In genomic region chr2:42101641-42102605, GRCh38 we compare ENCODE assay signal across 8 cellular contexts. TPM values are rescaled to one million over a fixed set of nuclear protein-coding genes. Genes with fewer than 3 reads are reported as not detected.
DNase-seq lines count a peak whose midpoint lies in the region; ATAC-seq and TF ChIP-seq lines count a peak whose summit lies in the region.

No MANE protein-coding gene starts in this region.

- H3K27ac Mint-ChIP-seq in CD14-positive monocyte (peak overlapping the region in 6 of 7 donors; percentile 82 to 96 (median 92)), natural killer cell (peak overlapping the region in 1 of 2 donors; percentile 99)
- H3K27ac Mint-ChIP-seq in stimulated activated naive CD8-positive, alpha-beta T cell treated with anti-CD3 and anti-CD28 coated beads, Interleukin-15, Interleukin-2, amounts not matched to agents 100 ng/mL and 50 ng/mL, for 24 hours, result peak overlapping the region; percentile 94

- H3K4me1 Mint-ChIP-seq in CD14-positive monocyte (peaks cover 50% of the 10 kb centered on the region), natural killer cell (peaks cover 28 to 49% of the 10 kb centered on the region in 2 donors)
- H3K4me1 Mint-ChIP-seq in stimulated activated naive CD8-positive, alpha-beta T cell treated with anti-CD3 and anti-CD28 coated beads, Interleukin-15, Interleukin-2, amounts not matched to agents 100 ng/mL and 50 ng/mL, for 24 hours (ENCODE audit: low read depth), result peaks cover 36% of the 10 kb centered on the region

- ATAC-seq in GM21360 (IDR thresholded peaks at IDR 0.05; ENCODE audit: unreplicated experiment), result peak; percentile 53
- ATAC-seq in natural killer cell, result peak; percentile 80 to 92 (median 86)

- TF ChIP-seq POLR2A in esophagus muscularis mucosa (IDR thresholded peaks at IDR 0.05; ENCODE audit: low read depth), result no peak

- H3K27me3 Mint-ChIP-seq in CD14-positive monocyte (ENCODE audit: low read depth in 3 of 3), result peaks cover 0 to 5% (median 0%) of the 10 kb centered on the region in 3 donors
- no peaks in the 10 kb centered on the region for H3K27me3 Mint-ChIP-seq in natural killer cell (ENCODE audit: low read depth in 2 of 2)
- no peaks in the 10 kb centered on the region for H3K27me3 Mint-ChIP-seq in stimulated activated naive CD8-positive, alpha-beta T cell treated with anti-CD3 and anti-CD28 coated beads, Interleukin-15, Interleukin-2, amounts not matched to agents 100 ng/mL and 50 ng/mL, for 24 hours

- H3K36me3 ChIP-seq in HUES48 (ENCODE audit: control insufficient read depth, insufficient read depth, low read length) (no peaks in the 10 kb centered on the region), esophagus muscularis mucosa (no peaks in the 10 kb centered on the region)

- TF ChIP-seq CTCF in CD14-positive monocyte (IDR thresholded peaks at IDR 0.05) (no peak), esophagus muscularis mucosa (IDR thresholded peaks at IDR 0.05) (no peak), natural killer cell (IDR thresholded peaks at IDR 0.05) (no peak)

- H3K36me3 Mint-ChIP-seq in CD14-positive monocyte (peaks cover 7 to 14% of the 10 kb centered on the region in 2 donors), natural killer cell (no peaks in the 10 kb centered on the region)
- H3K36me3 Mint-ChIP-seq in stimulated activated naive CD8-positive, alpha-beta T cell treated with anti-CD3 and anti-CD28 coated beads, Interleukin-15, Interleukin-2, amounts not matched to agents 100 ng/mL and 50 ng/mL, for 24 hours (ENCODE audit: low read depth), result peaks cover 9% of the 10 kb centered on the region

- H3K27ac ChIP-seq in HUES48 (ENCODE audit: low read depth, low read length) (peak overlapping the region; percentile 94), esophagus muscularis mucosa (replicated peaks in 1 of 4) (peak overlapping the region; percentile 85 to 90 (median 88))

- 13% methylated on average over 34 of the region's 55 CpGs for WGBS in esophagus muscularis mucosa

- H3K9me3 ChIP-seq in HUES48 (ENCODE audit: control insufficient read depth, insufficient read depth, low read length) (0 out of 2 replicates have a peak, but pooled peaks cover 3% of the 10 kb centered on the region), esophagus muscularis mucosa (no peaks in the 10 kb centered on the region)

- peak overlapping the region; percentile 77 to 84 for H3K4me3 Mint-ChIP-seq in CD14-positive monocyte
- peak overlapping the region; percentile 87 for H3K4me3 Mint-ChIP-seq in natural killer cell
- H3K4me3 Mint-ChIP-seq in stimulated activated naive CD8-positive, alpha-beta T cell treated with anti-CD3 and anti-CD28 coated beads, Interleukin-15, Interleukin-2, amounts not matched to agents 100 ng/mL and 50 ng/mL, for 24 hours, result peak overlapping the region; percentile 80

- intact Hi-C loops in CD14-positive monocyte (cut with micrococcal nuclease), result no loop called here
- intact Hi-C loops in esophagus muscularis mucosa (cut with DNase I), result loop anchor here (2.0 kb wide), 1 partner anchor 67 kb away; the partner anchor contains the start of gene EML4
- intact Hi-C loops in natural killer cell (cut with micrococcal nuclease), result loop anchor here (1.0 to 2.0 kb wide), 4 partner anchors 31 to 259 kb away; partner anchors contain the start of genes COX7A2L and EML4

- no peak for TF ChIP-seq EP300 in esophagus muscularis mucosa (IDR thresholded peaks at IDR 0.05)

- H3K4me1 ChIP-seq in HUES48 (ENCODE audit: control insufficient read depth, insufficient read depth, low read length) (peaks cover 37% of the 10 kb centered on the region), esophagus muscularis mucosa (peaks cover 30 to 51% (median 50%) of the 10 kb centered on the region in 4 donors)

- DNase-seq in CD14-positive monocyte (ENCODE audit: low spot score) (peak; percentile 79), esophagus muscularis mucosa (ENCODE audit: extremely low spot score) (no peak), natural killer cell (peak; percentile 94), NCI-H146 (lab: John Stamatoyannopoulos, UW) (no peak)
- peak; percentile 94 for DNase-seq in activated CD8-positive, alpha-beta memory T cell treated with anti-CD3 and anti-CD28 coated beads, Interleukin-2, amount 50 U/mL, for 4 hours

- H3K4me3 ChIP-seq in HUES48 (ENCODE audit: low read depth, low read length) (peak overlapping the region; percentile 53), esophagus muscularis mucosa (peak overlapping the region; percentile 55 to 60 (median 56))

- H3K9me3 Mint-ChIP-seq in CD14-positive monocyte (peaks cover 4 to 8% (median 6%) of the 10 kb centered on the region in 7 donors), natural killer cell (peaks cover 0 to 3% of the 10 kb centered on the region in 2 donors)
- peaks cover 11% of the 10 kb centered on the region for H3K9me3 Mint-ChIP-seq in stimulated activated naive CD8-positive, alpha-beta T cell treated with anti-CD3 and anti-CD28 coated beads, Interleukin-15, Interleukin-2, amounts not matched to agents 100 ng/mL and 50 ng/mL, for 24 hours

- H3K9ac ChIP-seq in HUES48 (ENCODE audit: low read depth, low read length), result peak overlapping the region; percentile 72

- peaks cover 6% of the 10 kb centered on the region; the same call in 1 of the 2 replicates for H3K27me3 ChIP-seq in HUES48 (ENCODE audit: control insufficient read depth, insufficient read depth, low read length)
- H3K27me3 ChIP-seq in esophagus muscularis mucosa, result no peaks in the 10 kb centered on the region

RNA-seq across cellular contexts. Expression of gene PKDCC, which starts 54.1 kb away (rescaled TPM):
- not detected for polyA plus RNA-seq in CD14-positive monocyte
- 100 to 1,000 TPM; 102 to 290 (median 208) TPM for total RNA-seq in esophagus muscularis mucosa
- total RNA-seq in natural killer cell, result under 1 TPM in 1 of 3 donors, not detected in 2; 0.50 TPM

Comparison
In these comparisons a context has a peak if more than half of its experiments do, and no peak if none do; other contexts are left out.
1. DNase-seq: peak in CD14-positive monocyte (single experiment), activated CD8-positive, alpha-beta memory T cell treated with anti-CD3 and anti-CD28 coated beads, Interleukin-2, amount 50 U/mL, for 4 hours (single experiment) and natural killer cell (single experiment); none in esophagus muscularis mucosa (single experiment) and NCI-H146 (single experiment).
2. RNA of gene PKDCC, which starts 54.1 kb away (total RNA-seq): 102 to 290 TPM in esophagus muscularis mucosa; 0.50 TPM in natural killer cell; every median in the first group is over 10 times any median in the second.
3. intact Hi-C loops: an anchor here in esophagus muscularis mucosa (2.0 kb wide) and natural killer cell (1.0 to 2.0 kb wide); none called in CD14-positive monocyte.
4. Peak in every context shown above with its lines, with median percentiles within 50 percentile points of each other: H3K4me3 Mint-ChIP-seq.